8 cellular contexts compared by ENCODE assay signal in the genomic region with DNA sequence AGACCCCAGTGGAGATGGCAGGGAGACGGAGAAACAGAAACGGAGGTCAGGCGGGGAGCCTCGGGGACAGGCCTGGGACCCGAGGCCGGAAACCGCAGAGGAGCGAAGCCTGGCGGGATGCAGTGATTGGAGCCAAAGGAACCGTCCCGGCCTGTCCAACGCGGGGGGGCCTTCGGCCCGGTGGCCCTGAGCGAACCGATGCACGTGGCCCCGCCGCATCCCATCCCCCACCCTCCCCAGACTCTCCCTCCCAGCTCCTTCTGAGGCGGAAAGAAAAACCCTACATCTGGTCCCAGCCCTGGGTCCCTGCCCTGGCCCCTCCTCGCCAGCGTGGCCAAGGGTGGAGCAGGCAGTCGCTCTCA. TPM values are rescaled to one million over a fixed set of nuclear protein-coding genes. Genes with fewer than 3 reads are reported as not detected.
A peak's percentile ranks its signal among the peaks of the same experiment; 100 is the strongest.
DNase-seq lines count a peak whose midpoint lies in the region; ATAC-seq lines count a peak whose summit lies in the region.

No MANE protein-coding gene starts in this region.

- no peak for ATAC-seq in stimulated activated effector memory CD8-positive, alpha-beta T cell treated with anti-CD3 and anti-CD28 coated beads, Interleukin-12 subunit alpha, Interleukin-12 subunit beta, amount 100 ng/mL, for 72 hours

- H3K4me1 Mint-ChIP-seq in activated naive CD4-positive, alpha-beta T cell treated with anti-CD3 and anti-CD28 coated beads for 36 hours (ENCODE audit: low read depth) = peaks cover 27% of the 10 kb centered on the region
- peaks cover 33% of the 10 kb centered on the region for H3K4me1 Mint-ChIP-seq in stimulated activated effector memory CD8-positive, alpha-beta T cell treated with anti-CD3 and anti-CD28 coated beads, Interleukin-12 subunit alpha, Interleukin-12 subunit beta, amount 100 ng/mL, for 72 hours

- no peaks in the 10 kb centered on the region for H3K36me3 Mint-ChIP-seq in activated naive CD4-positive, alpha-beta T cell treated with anti-CD3 and anti-CD28 coated beads for 36 hours (ENCODE audit: low read depth)
- H3K36me3 Mint-ChIP-seq in stimulated activated effector memory CD8-positive, alpha-beta T cell treated with anti-CD3 and anti-CD28 coated beads, Interleukin-12 subunit alpha, Interleukin-12 subunit beta, amount 100 ng/mL, for 72 hours = peaks cover 7% of the 10 kb centered on the region

- H3K4me3 Mint-ChIP-seq in activated naive CD4-positive, alpha-beta T cell treated with anti-CD3 and anti-CD28 coated beads for 36 hours = peak overlapping the region; percentile 76
- H3K4me3 Mint-ChIP-seq in stimulated activated effector memory CD8-positive, alpha-beta T cell treated with anti-CD3 and anti-CD28 coated beads, Interleukin-12 subunit alpha, Interleukin-12 subunit beta, amount 100 ng/mL, for 72 hours = peak overlapping the region; percentile 89

- intact Hi-C loops in activated naive CD4-positive, alpha-beta T cell treated with anti-CD3 and anti-CD28 coated beads for 36 hours (cut with micrococcal nuclease) = loop anchor here (1.0 to 5.0 kb wide), 5 partner anchors 15 to 156 kb away; a partner anchor contains a TSS

- no peaks in the 10 kb centered on the region for H3K9me3 Mint-ChIP-seq in activated naive CD4-positive, alpha-beta T cell treated with anti-CD3 and anti-CD28 coated beads for 36 hours
- H3K9me3 Mint-ChIP-seq in stimulated activated effector memory CD8-positive, alpha-beta T cell treated with anti-CD3 and anti-CD28 coated beads, Interleukin-12 subunit alpha, Interleukin-12 subunit beta, amount 100 ng/mL, for 72 hours = no peaks in the 10 kb centered on the region

- peaks cover 25% of the 10 kb centered on the region for H3K27me3 Mint-ChIP-seq in activated naive CD4-positive, alpha-beta T cell treated with anti-CD3 and anti-CD28 coated beads for 36 hours (ENCODE audit: low read depth)

- no peak for DNase-seq in activated naive CD4-positive, alpha-beta T cell treated with anti-CD3 and anti-CD28 coated beads for 36 hours
- no peak for DNase-seq in activated naive CD4-positive, alpha-beta T cell (lab: John Stamatoyannopoulos, UW)
- DNase-seq in stimulated activated effector memory CD8-positive, alpha-beta T cell treated with anti-CD3 and anti-CD28 coated beads, Interleukin-12 subunit alpha, Interleukin-12 subunit beta, amount 100 ng/mL, for 72 hours (ENCODE audit: low spot score in 2 of 2) = no peak
- DNase-seq in hippocampal formation (lab: John Stamatoyannopoulos, UW) (no peak), foreskin melanocyte (no peak), NCI-H1417 treated with DMSO at 0.1 percent for 48 hours (lab: John Stamatoyannopoulos, UW) (no peak)

- CTCF ChIA-PET in activated naive CD4-positive, alpha-beta T cell treated with anti-CD3 and anti-CD28 coated beads for 36 hours (lab: Charles Lee) = interaction anchor here (0.9 to 11.8 kb wide), 22 partner anchors 9 to 164 kb away, joined by 3 to 183 read pairs (median 10); a partner anchor contains a TSS

- no peak overlapping the region for H3K27ac Mint-ChIP-seq in activated naive CD4-positive, alpha-beta T cell treated with anti-CD3 and anti-CD28 coated beads for 36 hours
- H3K27ac Mint-ChIP-seq in stimulated activated effector memory CD8-positive, alpha-beta T cell treated with anti-CD3 and anti-CD28 coated beads, Interleukin-12 subunit alpha, Interleukin-12 subunit beta, amount 100 ng/mL, for 72 hours = no peak overlapping the region

- peak overlapping the region; percentile 46 for H3K4me3 ChIP-seq in iPS-11a (ENCODE audit: low read depth, low read length)

- H3K27ac ChIP-seq in angular gyrus (ENCODE audit: low read depth, low read length) = peak overlapping the region; percentile 71

RNA-seq across cellular contexts. Expression of a gene that starts 1.2 kb away (rescaled TPM):
- under 1 TPM; 0.45 to 0.72 TPM for total RNA-seq in activated naive CD4-positive, alpha-beta T cell treated with anti-CD3 and anti-CD28 coated beads for 36 hours

RNA-seq across cellular contexts. Expression of a gene that starts 21.6 kb away (rescaled TPM):
- 10 to 100 TPM; 35.3 to 35.5 TPM for total RNA-seq in activated naive CD4-positive, alpha-beta T cell treated with anti-CD3 and anti-CD28 coated beads for 36 hours

RNA-seq across cellular contexts. Expression of a gene that starts 21.9 kb away (rescaled TPM):
- total RNA-seq in activated naive CD4-positive, alpha-beta T cell treated with anti-CD3 and anti-CD28 coated beads for 36 hours = 10 to 100 TPM; 24.8 to 28.7 TPM

RNA-seq across cellular contexts. Expression of a gene that starts 29.4 kb away (rescaled TPM):
- not detected for total RNA-seq in activated naive CD4-positive, alpha-beta T cell treated with anti-CD3 and anti-CD28 coated beads for 36 hours

RNA-seq across cellular contexts. Expression of a gene that starts 34.3 kb away (rescaled TPM):
- 100 to 1,000 TPM in 1 of 2 experiments, 10 to 100 TPM in 1; 91.1 to 114 TPM for total RNA-seq in activated naive CD4-positive, alpha-beta T cell treated with anti-CD3 and anti-CD28 coated beads for 36 hours
